ENCODE assay signal across 15 cellular contexts in the genomic region with DNA sequence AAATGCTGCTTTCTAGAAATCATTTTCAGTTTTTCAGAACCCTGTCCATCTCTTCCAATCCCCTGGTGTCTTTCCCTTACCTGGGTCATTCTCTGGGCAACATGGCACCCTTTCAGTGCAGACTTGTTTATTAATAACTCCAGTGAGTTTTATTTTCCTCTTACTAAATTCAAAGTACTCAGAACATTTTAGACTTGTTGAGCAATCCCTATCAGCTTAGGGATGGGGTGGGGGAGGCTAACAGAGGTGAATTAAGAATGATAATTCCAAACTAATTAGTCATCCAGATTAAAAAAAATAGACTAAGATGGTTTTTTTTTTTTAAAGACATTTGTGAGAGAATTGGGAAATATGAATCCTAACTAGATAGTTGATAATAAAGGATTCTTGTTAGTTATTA. TPM values are rescaled to one million over a fixed set of nuclear protein-coding genes. Genes with fewer than 3 reads are reported as not detected.
DNase-seq lines count a peak whose midpoint lies in the region; ATAC-seq and TF ChIP-seq lines count a peak whose summit lies in the region.
"Had no signal": no experiment of that assay in that cellular context is flagged by ENCODE, and none has a peak within 500 bp of the region (broad histone marks: within the 10 kb centered on the region; RNA-seq: fewer than 3 reads in every experiment).

No MANE protein-coding gene starts in this region.

- TF ChIP-seq POLR2A in gastrocnemius medialis (IDR thresholded peaks at IDR 0.05), result no peak

- POLR2A ChIA-PET in WTC11 (lab: Charles Lee), result no interaction called here

- TF ChIP-seq CTCF in WTC11 (IDR thresholded peaks at IDR 0.05), result no peak
- TF ChIP-seq CTCF in gastrocnemius medialis (IDR thresholded peaks at IDR 0.05 in 4 of 5, conservative IDR thresholded peaks at IDR 0.05 in 1 of 5), result no peak

- CTCF ChIA-PET in WTC11 (lab: Charles Lee), result interaction anchor here (0.6 kb wide), 1 partner anchor 165 kb away, joined by 3 read pairs; no protein-coding TSS in a partner anchor

- H3K27me3 Mint-ChIP-seq in WTC11 (ENCODE audit: low read depth), result no peaks in the 10 kb centered on the region; the same call in 1 of the 2 replicates

- no peaks in the 10 kb centered on the region for H3K36me3 Mint-ChIP-seq in WTC11
- H3K36me3 Mint-ChIP-seq: immature natural killer cell, neural progenitor cell had no signal

- H3K9me3 Mint-ChIP-seq in WTC11, result no peaks in the 10 kb centered on the region
- H3K9me3 Mint-ChIP-seq: immature natural killer cell, neural progenitor cell had no signal

- intact Hi-C loops in gastrocnemius medialis (cut with DNase I; ENCODE audit: low total_unique reads), result no loop called here

- in situ Hi-C loops in gastrocnemius medialis (cut with MboI; ENCODE audit: low sequenced_read_pairs in 4 of 4), result loop anchor here in 2 of 4 donors (25.0 kb wide), 2 partner anchors 185 to 1260 kb away; no protein-coding TSS in a partner anchor

- no peak overlapping the region for H3K4me3 ChIP-seq in gastrocnemius medialis
- H3K4me3 ChIP-seq: BLaER1 treated with 17β-estradiol and CSF1 and Interleukin-3, amounts not matched to agents 10 nM and 100 nM; neural progenitor cell had no signal

- no peaks in the 10 kb centered on the region for H3K36me3 ChIP-seq in gastrocnemius medialis
- H3K36me3 ChIP-seq: BLaER1 treated with 17β-estradiol and CSF1 and Interleukin-3, amounts not matched to agents 10 nM and 100 nM; neural progenitor cell had no signal

- ATAC-seq in WTC11, result no peak
- peak; percentile 45 to 53 for ATAC-seq in gastrocnemius medialis

- H3K27ac Mint-ChIP-seq in WTC11, result peak overlapping the region; percentile 6; the same call in 1 of the 2 replicates
- H3K27ac Mint-ChIP-seq: immature natural killer cell, neural progenitor cell had no signal

- H3K27ac ChIP-seq in gastrocnemius medialis, result peak overlapping the region; percentile 55 to 68 (median 58)
- H3K27ac ChIP-seq: BLaER1 treated with 17β-estradiol and CSF1 and Interleukin-3, amounts not matched to agents 10 nM and 100 nM; neural progenitor cell had no signal

- H3K27me3 ChIP-seq in gastrocnemius medialis, result no peaks in the 10 kb centered on the region
- H3K27me3 ChIP-seq: BLaER1 treated with 17β-estradiol and CSF1 and Interleukin-3, amounts not matched to agents 10 nM and 100 nM; neural progenitor cell had no signal

- no peak overlapping the region for H3K4me3 Mint-ChIP-seq in WTC11
- H3K4me3 Mint-ChIP-seq: immature natural killer cell, neural progenitor cell had no signal

- peak; percentile 70 for DNase-seq in EL
- no peak for DNase-seq in WTC11 (ENCODE audit: low spot score)
- peak; percentile 43 for DNase-seq in glomerular visceral epithelial cell (ENCODE audit: extremely low spot score)
- peak in 1 of 2 donors; percentile 12 for DNase-seq in gastrocnemius medialis
- DNase-seq in DMS53 treated with DMSO at 0.1 percent for 48 hours (lab: John Stamatoyannopoulos, UW; ENCODE audit: unreplicated experiment), result no peak
- DNase-seq in Kasumi-1 (lab: John Stamatoyannopoulos, UW), result no peak
- no peak for DNase-seq in NCI-H446 (lab: John Stamatoyannopoulos, UW)
- DNase-seq in activated naive CD4-positive, alpha-beta T cell treated with anti-CD3 and anti-CD28 coated beads, Interleukin-2, amount 50 U/mL, for 16 hours, result no peak
- DNase-seq: activated CD4-positive, CD25-positive, alpha-beta regulatory T cell; activated gamma-delta T cell; effector memory CD4-positive, alpha-beta T cell; immature natural killer cell; NCI-H1930 had no signal

- H3K9me3 ChIP-seq in gastrocnemius medialis, result no peaks in the 10 kb centered on the region
- H3K9me3 ChIP-seq: BLaER1 treated with 17β-estradiol and CSF1 and Interleukin-3, amounts not matched to agents 10 nM and 100 nM had no signal

- H3K4me1 Mint-ChIP-seq in WTC11, result no peaks in the 10 kb centered on the region
- H3K4me1 Mint-ChIP-seq: immature natural killer cell had no signal

- H3K4me1 ChIP-seq in gastrocnemius medialis, result no peaks in the 10 kb centered on the region
- H3K4me1 ChIP-seq: neural progenitor cell had no signal

TF ChIP-seq in WTC11, 78 proteins besides CTCF, POLR2A, EP300 and RAD21 (continues in another document):
- TF ChIP-seq MYBL2 (CRISPR knock-in tag; IDR thresholded peaks at IDR 0.05) (no peak), E2F1 (CRISPR knock-in tag; IDR thresholded peaks at IDR 0.05) (no peak), PRRX2 (CRISPR knock-in tag; IDR thresholded peaks at IDR 0.05) (no peak), GABPB1 (CRISPR knock-in tag; IDR thresholded peaks at IDR 0.05) (no peak), TP53 (CRISPR knock-in tag; IDR thresholded peaks at IDR 0.05) (no peak), EMX1 (CRISPR knock-in tag; IDR thresholded peaks at IDR 0.05) (no peak), ZNF232 (CRISPR knock-in tag; IDR thresholded peaks at IDR 0.05) (no peak), HMGA2 (CRISPR knock-in tag; IDR thresholded peaks at IDR 0.05) (no peak), USF2 (CRISPR knock-in tag; IDR thresholded peaks at IDR 0.05) (no peak), SOX15 (CRISPR knock-in tag; IDR thresholded peaks at IDR 0.05) (no peak), MLX (CRISPR knock-in tag; IDR thresholded peaks at IDR 0.05) (no peak), FOXP4 (CRISPR knock-in tag; IDR thresholded peaks at IDR 0.05) (no peak), JAZF1 (CRISPR knock-in tag; IDR thresholded peaks at IDR 0.05) (no peak)
- TF ChIP-seq, protein P1, sequence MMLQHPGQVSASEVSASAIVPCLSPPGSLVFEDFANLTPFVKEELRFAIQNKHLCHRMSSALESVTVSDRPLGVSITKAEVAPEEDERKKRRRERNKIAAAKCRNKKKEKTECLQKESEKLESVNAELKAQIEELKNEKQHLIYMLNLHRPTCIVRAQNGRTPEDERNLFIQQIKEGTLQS (CRISPR knock-in tag; conservative IDR thresholded peaks at IDR 0.05), result no peak
- TF ChIP-seq, protein P2, sequence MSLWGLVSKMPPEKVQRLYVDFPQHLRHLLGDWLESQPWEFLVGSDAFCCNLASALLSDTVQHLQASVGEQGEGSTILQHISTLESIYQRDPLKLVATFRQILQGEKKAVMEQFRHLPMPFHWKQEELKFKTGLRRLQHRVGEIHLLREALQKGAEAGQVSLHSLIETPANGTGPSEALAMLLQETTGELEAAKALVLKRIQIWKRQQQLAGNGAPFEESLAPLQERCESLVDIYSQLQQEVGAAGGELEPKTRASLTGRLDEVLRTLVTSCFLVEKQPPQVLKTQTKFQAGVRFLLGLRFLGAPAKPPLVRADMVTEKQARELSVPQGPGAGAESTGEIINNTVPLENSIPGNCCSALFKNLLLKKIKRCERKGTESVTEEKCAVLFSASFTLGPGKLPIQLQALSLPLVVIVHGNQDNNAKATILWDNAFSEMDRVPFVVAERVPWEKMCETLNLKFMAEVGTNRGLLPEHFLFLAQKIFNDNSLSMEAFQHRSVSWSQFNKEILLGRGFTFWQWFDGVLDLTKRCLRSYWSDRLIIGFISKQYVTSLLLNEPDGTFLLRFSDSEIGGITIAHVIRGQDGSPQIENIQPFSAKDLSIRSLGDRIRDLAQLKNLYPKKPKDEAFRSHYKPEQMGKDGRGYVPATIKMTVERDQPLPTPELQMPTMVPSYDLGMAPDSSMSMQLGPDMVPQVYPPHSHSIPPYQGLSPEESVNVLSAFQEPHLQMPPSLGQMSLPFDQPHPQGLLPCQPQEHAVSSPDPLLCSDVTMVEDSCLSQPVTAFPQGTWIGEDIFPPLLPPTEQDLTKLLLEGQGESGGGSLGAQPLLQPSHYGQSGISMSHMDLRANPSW (CRISPR knock-in tag; conservative IDR thresholded peaks at IDR 0.05; ENCODE audit: low read depth), result no peak

RNA-seq across cellular contexts. Expression of gene GPRC5A, which starts 10.7 kb away (rescaled TPM):
- total RNA-seq in WTC11 (2021) (1.1 to 1.3 TPM (median 1.3 TPM) in 3 replicates), gastrocnemius medialis (1 to 10 TPM in 1 of 4 donors, under 1 TPM in 3; 0.23 to 5.8 (median 0.52) TPM)

RNA-seq across cellular contexts. Expression of gene GPRC5D, which starts 49.9 kb away (rescaled TPM):
- total RNA-seq in WTC11 (2021) (0.33 TPM in 1 of 3 replicates, not detected in the others), gastrocnemius medialis (not detected)

Comparison
In these comparisons a context has a peak if more than half of its experiments do, and no peak if none do; other contexts are left out.
1. DNase-seq: peak in EL (single experiment) and glomerular visceral epithelial cell (single experiment); none in WTC11 (single experiment), DMS53 treated with DMSO at 0.1 percent for 48 hours (single experiment), Kasumi-1 (0 of 2), NCI-H446 (0 of 2) and activated naive CD4-positive, alpha-beta T cell treated with anti-CD3 and anti-CD28 coated beads, Interleukin-2, amount 50 U/mL, for 16 hours (single experiment).